Comparison of ENCODE assay signal across 12 cellular contexts in the genomic region with DNA sequence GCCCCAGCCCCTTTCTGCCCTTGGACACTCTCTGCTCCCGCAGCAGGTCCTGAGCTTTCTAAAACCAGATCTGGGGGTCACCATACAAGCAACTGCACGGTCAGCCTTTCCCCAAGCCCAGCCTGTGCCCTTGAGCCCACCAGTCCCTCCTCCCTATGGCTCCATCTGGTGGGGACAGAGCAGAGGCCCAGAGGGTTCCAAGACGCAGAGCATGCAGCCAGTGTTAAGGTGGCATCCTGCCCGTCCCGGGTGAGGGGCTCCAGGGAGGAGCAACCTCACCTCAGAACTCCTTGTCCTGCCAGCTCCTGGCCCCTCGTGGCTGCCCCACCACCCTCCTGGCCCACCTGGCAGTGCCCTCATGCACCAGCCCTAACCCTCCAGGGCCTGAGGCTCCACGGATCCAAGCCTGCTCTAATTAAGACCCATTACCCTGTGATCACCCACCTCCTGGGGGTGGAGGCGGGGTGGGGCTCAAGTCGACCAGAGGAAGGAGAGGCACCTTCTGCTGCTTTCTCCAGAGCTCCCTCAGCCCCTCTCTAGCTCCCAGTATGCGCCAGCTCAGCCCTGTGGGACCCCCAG. TPM values are rescaled to one million over a fixed set of nuclear protein-coding genes. Genes with fewer than 3 reads are reported as not detected.
A peak's percentile ranks its signal among the peaks of the same experiment; 100 is the strongest.
DNase-seq lines count a peak whose midpoint lies in the region; ATAC-seq, FAIRE-seq and TF ChIP-seq lines count a peak whose summit lies in the region.
"Had no signal": no experiment of that assay in that cellular context is flagged by ENCODE, and none has a peak within 500 bp of the region (broad histone marks: within the 10 kb centered on the region; RNA-seq: fewer than 3 reads in every experiment).

No MANE protein-coding gene starts in this region.

- H3K27me3 ChIP-seq in BLaER1: peaks cover 9% of the 10 kb centered on the region
- H3K27me3 ChIP-seq: colonic mucosa had no signal

- H3K27ac Mint-ChIP-seq in activated naive CD4-positive, alpha-beta T cell treated with anti-CD3 and anti-CD28 coated beads for 36 hours: no peak overlapping the region
- H3K27ac Mint-ChIP-seq: activated CD8-positive, alpha-beta T cell treated with anti-CD3 and anti-CD28 coated beads for 36 hours; memory B cell had no signal

- peaks cover 7% of the 10 kb centered on the region for H3K27me3 Mint-ChIP-seq in activated naive CD4-positive, alpha-beta T cell treated with anti-CD3 and anti-CD28 coated beads for 36 hours (ENCODE audit: low read depth)

- H3K36me3 Mint-ChIP-seq in activated naive CD4-positive, alpha-beta T cell treated with anti-CD3 and anti-CD28 coated beads for 36 hours (ENCODE audit: low read depth): no peaks in the 10 kb centered on the region
- H3K36me3 Mint-ChIP-seq: memory B cell had no signal

- H3K27ac ChIP-seq in BLaER1: peak overlapping the region; percentile 78
- H3K27ac ChIP-seq in VCaP: no peak overlapping the region
- no peak overlapping the region for H3K27ac ChIP-seq in kidney (ENCODE audit: low read depth in 2 of 2, low read length in 2 of 2)
- H3K27ac ChIP-seq: colonic mucosa had no signal

- no peaks in the 10 kb centered on the region for H3K36me3 ChIP-seq in BLaER1
- no peaks in the 10 kb centered on the region for H3K36me3 ChIP-seq in kidney (ENCODE audit: control insufficient read depth in 1 of 2, insufficient read depth in 2 of 2, low read length in 2 of 2)
- H3K36me3 ChIP-seq: colonic mucosa had no signal

- DNase-seq in HT-29 (ENCODE audit: low spot score) (peak; percentile 50), kidney (peak; percentile 57)
- DNase-seq in activated naive CD4-positive, alpha-beta T cell treated with anti-CD3 and anti-CD28 coated beads for 36 hours: no peak
- DNase-seq: activated CD8-positive, alpha-beta T cell treated with anti-CD3 and anti-CD28 coated beads for 36 hours; colonic mucosa; NCI-H226 had no signal

- TF ChIP-seq CTCF in VCaP (conservative IDR thresholded peaks at IDR 0.05): peak; percentile 76
- TF ChIP-seq CTCF in kidney (IDR thresholded peaks at IDR 0.05; ENCODE audit: borderline replicate concordance, extremely low read depth, insufficient read depth): no peak

- intact Hi-C loops in kidney (cut with DNase I): no loop called here
- intact Hi-C loops in activated naive CD4-positive, alpha-beta T cell treated with anti-CD3 and anti-CD28 coated beads for 36 hours (cut with micrococcal nuclease): no loop called here

- H3K4me1 ChIP-seq in BLaER1 (peaks cover 36% of the 10 kb centered on the region), kidney (ENCODE audit: control insufficient read depth in 1 of 2, insufficient read depth in 1 of 2, low read depth in 1 of 2, low read length in 2 of 2) (no peaks in the 10 kb centered on the region)
- H3K4me1 ChIP-seq: colonic mucosa had no signal

- peaks cover 5% of the 10 kb centered on the region for H4K20me1 ChIP-seq in BLaER1

- CTCF ChIA-PET in activated naive CD4-positive, alpha-beta T cell treated with anti-CD3 and anti-CD28 coated beads for 36 hours (lab: Charles Lee): interaction anchor here (0.6 kb wide), 1 partner anchor 215 kb away, joined by 3 read pairs; no protein-coding TSS in a partner anchor

- H3K4me1 Mint-ChIP-seq in activated naive CD4-positive, alpha-beta T cell treated with anti-CD3 and anti-CD28 coated beads for 36 hours (ENCODE audit: low read depth): no peaks in the 10 kb centered on the region
- H3K4me1 Mint-ChIP-seq: memory B cell had no signal

- no peak overlapping the region for H3K4me3 Mint-ChIP-seq in activated naive CD4-positive, alpha-beta T cell treated with anti-CD3 and anti-CD28 coated beads for 36 hours
- H3K4me3 Mint-ChIP-seq: activated CD8-positive, alpha-beta T cell treated with anti-CD3 and anti-CD28 coated beads for 36 hours; memory B cell had no signal

- no peak for ATAC-seq in HG02840 (IDR thresholded peaks at IDR 0.05; ENCODE audit: low FRiP score, unreplicated experiment)
- no peak for ATAC-seq in GM19035 (IDR thresholded peaks at IDR 0.05; ENCODE audit: unreplicated experiment)
- no peak for ATAC-seq in HG02884 (IDR thresholded peaks at IDR 0.05; ENCODE audit: unreplicated experiment)
- ATAC-seq: activated CD8-positive, alpha-beta T cell treated with anti-CD3 and anti-CD28 coated beads for 36 hours had no signal

- H3K9ac ChIP-seq in BLaER1 (peak overlapping the region; percentile 64), kidney (ENCODE audit: low read length in 2 of 2) (no peak overlapping the region)

- FAIRE-seq in kidney (lab: Jason Lieb, UNC): no peak

- H3K9me3 ChIP-seq in BLaER1: no peaks in the 10 kb centered on the region
- no peaks in the 10 kb centered on the region for H3K9me3 ChIP-seq in kidney (ENCODE audit: control insufficient read depth in 1 of 2, low read length in 2 of 2)
- H3K9me3 ChIP-seq: colonic mucosa had no signal

- H3K9me3 Mint-ChIP-seq in activated naive CD4-positive, alpha-beta T cell treated with anti-CD3 and anti-CD28 coated beads for 36 hours: no peaks in the 10 kb centered on the region
- H3K9me3 Mint-ChIP-seq: activated CD8-positive, alpha-beta T cell treated with anti-CD3 and anti-CD28 coated beads for 36 hours; memory B cell had no signal

- H3K4me2 ChIP-seq in BLaER1: peak overlapping the region; percentile 92

- H3K4me3 ChIP-seq in BLaER1 (no peak overlapping the region), kidney (ENCODE audit: low read length in 2 of 2) (no peak overlapping the region)
- H3K4me3 ChIP-seq: colonic mucosa had no signal

RNA-seq across cellular contexts. Expression of gene CHD5, which starts 8.5 kb away (rescaled TPM):
- total RNA-seq in HT-29 (2014; rRNA removed; shearing (Covaris generic)): 0.18 and 0.25 TPM in 2 replicates
- total RNA-seq in kidney: 0.85 TPM
- 0.54 TPM for polyA plus RNA-seq in kidney (ENCODE audit: insufficient read depth, low read depth, low replicate concordance)
- total RNA-seq in activated naive CD4-positive, alpha-beta T cell treated with anti-CD3 and anti-CD28 coated beads for 36 hours: under 1 TPM; 0.27 to 0.45 TPM

RNA-seq across cellular contexts. Expression of gene RPL22, which starts 27.8 kb away (rescaled TPM):
- total RNA-seq in HT-29 (2014; rRNA removed; shearing (Covaris generic)): 119 and 132 TPM in 2 replicates
- total RNA-seq in kidney: 377 TPM
- 605 TPM for polyA plus RNA-seq in kidney (ENCODE audit: insufficient read depth, low read depth, low replicate concordance)
- 100 to 1,000 TPM; 507 to 553 TPM for total RNA-seq in activated naive CD4-positive, alpha-beta T cell treated with anti-CD3 and anti-CD28 coated beads for 36 hours

RNA-seq across cellular contexts. Expression of gene RNF207, which starts 34.3 kb away (rescaled TPM):
- total RNA-seq in HT-29 (2014; rRNA removed; shearing (Covaris generic)): 21.4 and 22.7 TPM in 2 replicates
- total RNA-seq in kidney: 43.6 TPM
- 7.7 TPM for polyA plus RNA-seq in kidney (ENCODE audit: insufficient read depth, low read depth, low replicate concordance)
- total RNA-seq in activated naive CD4-positive, alpha-beta T cell treated with anti-CD3 and anti-CD28 coated beads for 36 hours: 1 to 10 TPM; 3.2 to 4.1 TPM
